Comparison of ENCODE assay signal across 11 cellular contexts in genomic region chr1:9592510-9593075, GRCh38. TPM values are rescaled to one million over a fixed set of nuclear protein-coding genes. Genes with fewer than 3 reads are reported as not detected.
DNase-seq lines count a peak whose midpoint lies in the region; ATAC-seq and TF ChIP-seq lines count a peak whose summit lies in the region.
"Had no signal": no experiment of that assay in that cellular context is flagged by ENCODE, and none has a peak within 500 bp of the region (broad histone marks: within the 10 kb centered on the region; RNA-seq: fewer than 3 reads in every experiment).

No MANE protein-coding gene starts in this region.

- H3K9ac ChIP-seq in IMR-90 (ENCODE audit: low read depth, low read length) (no peak overlapping the region), MM.1S (ENCODE audit: low read length) (no peak overlapping the region)

- TF ChIP-seq POLR2A in IMR-90 (IDR thresholded peaks at IDR 0.05; ENCODE audit: low read depth, low read length) (no peak), gastrocnemius medialis (IDR thresholded peaks at IDR 0.05) (no peak), testis (IDR thresholded peaks at IDR 0.05) (no peak)

- no peaks in the 10 kb centered on the region for H3K9me2 ChIP-seq in MM.1S (replicated peaks; ENCODE audit: insufficient read depth, low read length)

- POLR2A ChIA-PET in IMR-90 (lab: Charles Lee; ENCODE audit: unreplicated experiment), result no interaction called here

- peaks cover 21% of the 10 kb centered on the region for H3K9me1 ChIP-seq in IMR-90 (ENCODE audit: insufficient read depth, low read length)

- H3K27ac ChIP-seq in IMR-90 (ENCODE audit: insufficient read depth, low read length) (no peak overlapping the region), epithelial cell of prostate (peak overlapping the region; percentile 57), gastrocnemius medialis (peak overlapping the region; percentile 77 to 84 (median 82)), testis (no peak overlapping the region), MM.1S (ENCODE audit: low read length) (no peak overlapping the region)
- H3K27ac ChIP-seq: 22Rv1 had no signal

- 0 out of 2 replicates have a peak overlapping the region, but pooled peaks have one; percentile 64 for H3K23ac ChIP-seq in IMR-90 (ENCODE audit: low read depth, low read length)

- H2BK20ac ChIP-seq in IMR-90 (ENCODE audit: low read depth, low read length), result no peak overlapping the region

- no peak overlapping the region for H3K18ac ChIP-seq in IMR-90 (ENCODE audit: low read depth, low read length)

- TF ChIP-seq CTCF in IMR-90 (conservative IDR thresholded peaks at IDR 0.05; ENCODE audit: low read depth, low read length) (no peak), gastrocnemius medialis (IDR thresholded peaks at IDR 0.05 in 4 of 5, conservative IDR thresholded peaks at IDR 0.05 in 1 of 5) (no peak), testis (IDR thresholded peaks at IDR 0.05) (no peak), MM.1S (IDR thresholded peaks at IDR 0.05; ENCODE audit: low read length) (no peak)

- H2BK15ac ChIP-seq in IMR-90 (ENCODE audit: low read depth, low read length), result no peak overlapping the region

- no peak overlapping the region for H4K8ac ChIP-seq in IMR-90 (ENCODE audit: low read depth in 2 of 2, low read length in 2 of 2)

- no peak overlapping the region for H4K91ac ChIP-seq in IMR-90 (ENCODE audit: insufficient read depth, low read depth, low read length)

- H4K5ac ChIP-seq in IMR-90 (ENCODE audit: low read depth, low read length), result no peak overlapping the region

- CTCF ChIA-PET in IMR-90 (lab: Yijun Ruan, JAX), result interaction anchor here (1.6 kb wide), 1 partner anchor 23 kb away, joined by 5 read pairs; no protein-coding TSS in a partner anchor

- 84% methylated on average over 5 of the region's 16 CpGs; no CpG with 5 or more reads in 1 of the 2 experiments for WGBS in IMR-90 (ENCODE audit: extremely low coverage in 2 of 2, insufficient read length in 1 of 2), 2 experiments
- WGBS in testis, 2 donors, result 75 to 79% methylated on average over 10 to 16 of the region's 16 CpGs

- H2BK120ac ChIP-seq in IMR-90 (ENCODE audit: low read depth, low read length), result no peak overlapping the region

- H2AK5ac ChIP-seq in IMR-90 (ENCODE audit: low read depth, low read length), result no peak overlapping the region

- H3K14ac ChIP-seq in IMR-90 (replicated peaks; ENCODE audit: low read depth, low read length), result no peak overlapping the region

- H3K56ac ChIP-seq in IMR-90 (ENCODE audit: extremely low read depth, insufficient read depth, low read length), result no peak overlapping the region

- peaks cover 5% of the 10 kb centered on the region; the same call in 1 of the 2 replicates for H3K36me3 ChIP-seq in IMR-90 (ENCODE audit: control insufficient read depth, insufficient read depth, low read length)
- H3K36me3 ChIP-seq in gastrocnemius medialis, result peaks cover 0 to 8% of the 10 kb centered on the region in 2 donors
- no peaks in the 10 kb centered on the region for H3K36me3 ChIP-seq in testis (ENCODE audit: low read depth, missing control alignments)
- no peaks in the 10 kb centered on the region for H3K36me3 ChIP-seq in MM.1S (replicated peaks; ENCODE audit: insufficient read depth, low read length)

- peak overlapping the region; percentile 7; the same call in 1 of the 2 replicates for H3K4ac ChIP-seq in IMR-90 (ENCODE audit: low read depth, low read length)

- ATAC-seq in IMR-90 (ENCODE audit: low read depth) (no peak), gastrocnemius medialis (no peak), sciatic nerve (no peak)
- ATAC-seq: activated CD4-positive, CD25-positive, alpha-beta regulatory T cell treated with anti-CD3 and anti-CD28 coated beads, Interleukin-2, amount 50 U/mL, for 24 hours had no signal

- H3K9me3 ChIP-seq in IMR-90 (ENCODE audit: control insufficient read depth, insufficient read depth, low read length), result no peaks in the 10 kb centered on the region
- no peaks in the 10 kb centered on the region for H3K9me3 ChIP-seq in gastrocnemius medialis
- no peaks in the 10 kb centered on the region for H3K9me3 ChIP-seq in testis
- no peaks in the 10 kb centered on the region for H3K9me3 ChIP-seq in MM.1S (replicated peaks; ENCODE audit: insufficient read depth, low read length)

- no peak overlapping the region for H3K4me3 ChIP-seq in IMR-90 (ENCODE audit: insufficient read depth, low read depth, low read length)
- H3K4me3 ChIP-seq in gastrocnemius medialis, result peak overlapping the region in 1 of 4 donors; percentile 13
- H3K4me3 ChIP-seq in testis, result no peak overlapping the region
- H3K4me3 ChIP-seq in MM.1S (ENCODE audit: low read length), result no peak overlapping the region

- no TSS peak for BruUV-seq in IMR-90 (replicated peaks; lab: Mats Ljungman, UMichigan)

- dilution Hi-C loops in IMR-90 (cut with HindIII; ENCODE audit: low sequenced_read_pairs, unreplicated experiment), result no loop called here

- no peak for TF ChIP-seq RAD21 in IMR-90 (IDR thresholded peaks at IDR 0.05; ENCODE audit: low read length)

- peaks cover 17% of the 10 kb centered on the region for H3K4me1 ChIP-seq in IMR-90 (ENCODE audit: control insufficient read depth, insufficient read depth, low read length)
- H3K4me1 ChIP-seq in gastrocnemius medialis, result peaks cover 76 to 79% of the 10 kb centered on the region in 2 donors
- H3K4me1 ChIP-seq in testis, result peaks cover 46% of the 10 kb centered on the region
- peaks cover 6% of the 10 kb centered on the region; the same call in 1 of the 2 replicates for H3K4me1 ChIP-seq in MM.1S (ENCODE audit: low read length)

- no peak overlapping the region for H3K4me2 ChIP-seq in IMR-90 (ENCODE audit: low read depth, low read length)
- H3K4me2 ChIP-seq in MM.1S (ENCODE audit: low read depth, low read length), result no peak overlapping the region

- H2AFZ ChIP-seq in IMR-90 (replicated peaks; ENCODE audit: low read length, poor library complexity) (peak overlapping the region; percentile 58), MM.1S (ENCODE audit: low read length) (no peak overlapping the region)

- H4K20me1 ChIP-seq in IMR-90 (ENCODE audit: insufficient read depth, low read length) (peaks cover 45% of the 10 kb centered on the region), MM.1S (ENCODE audit: insufficient read depth, low read length) (peaks cover 29% of the 10 kb centered on the region; the same call in 1 of the 2 replicates)

- peaks cover 21 to 78% of the 10 kb centered on the region in 2 experiments for H3K79me1 ChIP-seq in IMR-90 (ENCODE audit: low read depth in 1 of 2, low read length in 2 of 2)

- intact Hi-C loops in IMR-90 (cut with micrococcal nuclease) (no loop called here), gastrocnemius medialis (cut with DNase I; ENCODE audit: low total_unique reads) (loop anchor here (1.0 to 10.0 kb wide), 2 partner anchors 97 to 232 kb away; partner anchors contain the start of gene CLSTN1), testis (cut with DNase I; ENCODE audit: low total_unique reads) (no loop called here), sciatic nerve (cut with DNase I) (no loop called here)

- DNase-seq in NCI-H82 (lab: John Stamatoyannopoulos, UW), result peak; percentile 59
- no peak for DNase-seq in NCI-H82 treated with DMSO at 0.1 percent for 48 hours (lab: John Stamatoyannopoulos, UW; ENCODE audit: unreplicated experiment)
- DNase-seq in IMR-90, result no peak
- no peak for DNase-seq in epithelial cell of prostate (ENCODE audit: low read depth, low spot score)
- no peak for DNase-seq in gastrocnemius medialis
- DNase-seq in testis, result no peak
- DNase-seq in MM.1S, result no peak
- DNase-seq in sciatic nerve (ENCODE audit: low spot score), result no peak
- DNase-seq: CD8-positive, alpha-beta memory T cell had no signal

- in situ Hi-C loops in IMR-90 (cut with MboI; ENCODE audit: low sequenced_read_pairs) (no loop called here), gastrocnemius medialis (cut with MboI; ENCODE audit: low sequenced_read_pairs in 4 of 4) (no loop called here)

- peaks cover 78% of the 10 kb centered on the region for H3K79me2 ChIP-seq in MM.1S (ENCODE audit: low read length)

- no peaks in the 10 kb centered on the region; the same call in 1 of the 2 replicates for H3F3A ChIP-seq in MM.1S (ENCODE audit: insufficient read depth, low read length)

- no peaks in the 10 kb centered on the region for H3K27me3 ChIP-seq in IMR-90 (ENCODE audit: control insufficient read depth, insufficient read depth, low read length)
- no peaks in the 10 kb centered on the region for H3K27me3 ChIP-seq in gastrocnemius medialis
- H3K27me3 ChIP-seq in testis, result no peaks in the 10 kb centered on the region
- no peaks in the 10 kb centered on the region for H3K27me3 ChIP-seq in MM.1S (replicated peaks; ENCODE audit: insufficient read depth, low read length)

- no peak overlapping the region for H2BK5ac ChIP-seq in IMR-90 (ENCODE audit: low read depth, low read length, poor library complexity, severe bottlenecking)

- peak overlapping the region; percentile 93 for H2AK9ac ChIP-seq in IMR-90 (replicated peaks; ENCODE audit: low read depth, low read length, poor library complexity)

TF ChIP-seq in IMR-90, 13 proteins besides CTCF, POLR2A, EP300 and RAD21 (continues in another document):
- no peak for TF ChIP-seq MAZ (IDR thresholded peaks at IDR 0.05; ENCODE audit: borderline replicate concordance, low read depth, low read length)
- no peak for TF ChIP-seq MXI1 (IDR thresholded peaks at IDR 0.05; ENCODE audit: borderline replicate concordance, low read depth, low read length)
- no peak for TF ChIP-seq CEBPB (IDR thresholded peaks at IDR 0.05; ENCODE audit: low read depth, low read length)

RNA-seq across cellular contexts. Expression of gene TMEM201, which starts 3.9 kb away (rescaled TPM):
- 1.3 and 1.9 TPM in 2 replicates for total RNA-seq in IMR-90 (2012; rRNA removed)
- 8.7 and 9.4 TPM in 2 replicates for polyA plus RNA-seq in IMR-90 (2012; rRNA removed)
- polyA plus RNA-seq in IMR-90 (2012; cell fraction: cytosol; rRNA removed), result 5.6 and 9.3 TPM in 2 replicates
- 11.7 and 31.4 TPM in 2 replicates for polyA plus RNA-seq in IMR-90 (2012; cell fraction: nucleus; rRNA removed; ENCODE audit: low replicate concordance)
- 10 to 100 TPM; 21.5 to 67.6 (median 31.7) TPM for total RNA-seq in gastrocnemius medialis
- 10 to 100 TPM; 35.8 to 36.2 TPM for total RNA-seq in testis
- 26.6 TPM for polyA plus RNA-seq in testis (ENCODE audit: insufficient read depth, low read depth, low replicate concordance)
- 13.1 TPM for total RNA-seq in sciatic nerve

RNA-seq across cellular contexts. Expression of gene SLC25A33, which starts 53.3 kb away (rescaled TPM):
- 3.0 and 3.6 TPM in 2 replicates for total RNA-seq in IMR-90 (2012; rRNA removed)
- polyA plus RNA-seq in IMR-90 (2012; rRNA removed), result 2.5 and 2.7 TPM in 2 replicates
- 1.5 and 1.6 TPM in 2 replicates for polyA plus RNA-seq in IMR-90 (2012; cell fraction: cytosol; rRNA removed)
- polyA plus RNA-seq in IMR-90 (2012; cell fraction: nucleus; rRNA removed; ENCODE audit: low replicate concordance), result 0.97 and 1.9 TPM in 2 replicates
- total RNA-seq in gastrocnemius medialis, result 10 to 100 TPM; 40.3 to 88.6 (median 49.1) TPM
- 10 to 100 TPM; 16.3 to 17.4 TPM for total RNA-seq in testis
- polyA plus RNA-seq in testis (ENCODE audit: insufficient read depth, low read depth, low replicate concordance), result 26.0 TPM
- total RNA-seq in sciatic nerve, result 2.9 TPM

RNA-seq across cellular contexts. Expression of gene PIK3CD, which starts 58.9 kb away (rescaled TPM):
- 5.0 and 5.6 TPM in 2 replicates for total RNA-seq in IMR-90 (2012; rRNA removed)
- polyA plus RNA-seq in IMR-90 (2012; rRNA removed), result 12.1 and 13.6 TPM in 2 replicates
- polyA plus RNA-seq in IMR-90 (2012; cell fraction: cytosol; rRNA removed), result 9.1 and 12.9 TPM in 2 replicates
- 34.1 and 56.0 TPM in 2 replicates for polyA plus RNA-seq in IMR-90 (2012; cell fraction: nucleus; rRNA removed; ENCODE audit: low replicate concordance)
- 1 to 10 TPM in 2 of 4 donors, under 1 TPM in 2; 0.66 to 2.3 (median 1.3) TPM for total RNA-seq in gastrocnemius medialis
- total RNA-seq in testis, result 10 to 100 TPM; 12.4 to 17.2 TPM
- 11.7 TPM for polyA plus RNA-seq in testis (ENCODE audit: insufficient read depth, low read depth, low replicate concordance)
- total RNA-seq in sciatic nerve, result 17.9 TPM

Comparison
In these comparisons a context has a peak if more than half of its experiments do, and no peak if none do; other contexts are left out.
1. H3K27ac ChIP-seq: peak in epithelial cell of prostate (single experiment) and gastrocnemius medialis (4 of 4); none in IMR-90 (single experiment), testis (0 of 2) and MM.1S (single experiment).